In the genomic region with DNA sequence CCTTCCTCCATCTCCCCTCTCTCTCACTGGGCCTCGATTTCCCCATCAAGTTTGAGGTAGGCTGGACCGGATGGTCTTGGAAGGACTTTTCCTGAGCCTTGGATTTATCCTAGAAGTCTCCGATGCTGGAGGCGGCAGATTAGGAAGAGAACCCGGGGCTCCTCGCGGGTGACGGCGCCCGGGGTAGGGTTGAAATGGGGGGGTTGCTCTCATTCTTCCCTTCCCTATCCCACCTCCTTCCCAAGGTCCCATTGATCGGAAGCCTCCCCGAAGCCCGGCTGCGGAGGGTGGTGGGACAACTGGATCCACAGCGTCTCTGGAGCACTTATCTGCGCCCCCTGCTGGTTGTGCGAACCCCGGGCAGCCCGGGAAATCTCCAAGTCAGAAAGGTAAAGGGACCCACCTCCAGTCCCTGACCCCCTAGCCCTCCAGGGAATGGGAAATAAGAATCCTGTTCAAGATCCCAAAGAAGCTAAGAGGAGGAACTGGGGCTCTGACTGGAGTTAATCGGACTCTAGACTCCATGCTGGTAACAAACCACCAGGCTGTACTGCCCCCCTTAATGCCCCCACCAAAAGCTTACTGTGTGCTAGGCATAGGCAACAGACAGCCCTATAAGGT, we compare ENCODE assay signal across 7 cellular contexts. TPM values are rescaled to one million over a fixed set of nuclear protein-coding genes. Genes with fewer than 3 reads are reported as not detected.
DNase-seq lines count a peak whose midpoint lies in the region; ATAC-seq, FAIRE-seq and TF ChIP-seq lines count a peak whose summit lies in the region.

No MANE protein-coding gene starts in this region.

- H3K4me3 Mint-ChIP-seq in central memory CD8-positive, alpha-beta T cell = peak overlapping the region; percentile 93

- H3K27me3 Mint-ChIP-seq in central memory CD8-positive, alpha-beta T cell = no peaks in the 10 kb centered on the region

- H3K36me3 ChIP-seq in WERI-Rb-1 (peaks cover 28% of the 10 kb centered on the region), kidney epithelial cell (ENCODE audit: control insufficient read depth, insufficient read depth, low read length) (no peaks in the 10 kb centered on the region)

- H3K27ac Mint-ChIP-seq in central memory CD8-positive, alpha-beta T cell (ENCODE audit: low read depth) = peak overlapping the region; percentile 95

- H3K27me3 ChIP-seq in WERI-Rb-1 (ENCODE audit: insufficient read depth, low read depth, severe bottlenecking) (no peaks in the 10 kb centered on the region), kidney epithelial cell (ENCODE audit: control insufficient read depth, insufficient read depth, low read length) (no peaks in the 10 kb centered on the region)

- H3K36me3 Mint-ChIP-seq in central memory CD8-positive, alpha-beta T cell (ENCODE audit: insufficient read depth) = peaks cover 30% of the 10 kb centered on the region

- H3K4me3 ChIP-seq in WERI-Rb-1 (ENCODE audit: low read depth, low read length) (peak overlapping the region; percentile 98), kidney epithelial cell (ENCODE audit: low read depth, low read length) (peak overlapping the region; percentile 82)

- peak overlapping the region; percentile 63 for H3K27ac ChIP-seq in WERI-Rb-1

- no peak for ATAC-seq in central memory CD8-positive, alpha-beta T cell (replicated peaks; ENCODE audit: extremely low read depth, poor library complexity, severe bottlenecking)
- ATAC-seq in HG03457 (IDR thresholded peaks at IDR 0.05; ENCODE audit: unreplicated experiment) = no peak

- TF ChIP-seq CTCF in WERI-Rb-1 (IDR thresholded peaks at IDR 0.05; ENCODE audit: low read depth, low read length) (peak; percentile 77), kidney epithelial cell (IDR thresholded peaks at IDR 0.05; ENCODE audit: insufficient read depth, low read length, poor library complexity, severe bottlenecking) (peak; percentile 94)

- no peaks in the 10 kb centered on the region for H3K9me3 Mint-ChIP-seq in central memory CD8-positive, alpha-beta T cell

- no peak for TF ChIP-seq POLR2A in GM12892 (IDR thresholded peaks at IDR 0.05; ENCODE audit: low read depth, low read length)

- FAIRE-seq in GM12892 (lab: Jason Lieb, UNC) = peak; percentile 44

- peak; percentile 67 for DNase-seq in GM12892 (ENCODE audit: insufficient read length)
- DNase-seq in NCI-H1930 (lab: John Stamatoyannopoulos, UW) = peak; percentile 46 to 77
- DNase-seq in WERI-Rb-1 = peak; percentile 81
- DNase-seq in central memory CD8-positive, alpha-beta T cell (ENCODE audit: low spot score in 2 of 2) = peak; percentile 54 to 58
- DNase-seq in kidney epithelial cell (ENCODE audit: low read depth) = no peak
- peak; percentile 57 to 70 for DNase-seq in stimulated activated CD4-positive, alpha-beta T cell treated with anti-CD3 and anti-CD28 coated beads, Interleukin-15, amount 100 ng/mL, for 1 hour (ENCODE audit: low read depth in 1 of 2, low spot score in 1 of 2)

- no peaks in the 10 kb centered on the region for H3K9me3 ChIP-seq in WERI-Rb-1 (ENCODE audit: severe bottlenecking)

- peaks cover 19% of the 10 kb centered on the region for H3K4me1 Mint-ChIP-seq in central memory CD8-positive, alpha-beta T cell

RNA-seq across cellular contexts. Expression of a gene that starts 0.8 kb away (rescaled TPM):
- polyA plus RNA-seq in GM12892 (2012; ENCODE audit: missing spikeins) = 9.0 TPM
- 15.6 and 26.2 TPM in 2 replicates for total RNA-seq in kidney epithelial cell

RNA-seq across cellular contexts. Expression of a gene that starts 1.5 kb away (rescaled TPM):
- polyA plus RNA-seq in GM12892 (2012; ENCODE audit: missing spikeins) = 623 TPM
- total RNA-seq in kidney epithelial cell = 177 and 219 TPM in 2 replicates

RNA-seq across cellular contexts. Expression of a gene that starts 25.3 kb away (rescaled TPM):
- 12.4 TPM for polyA plus RNA-seq in GM12892 (2012; ENCODE audit: missing spikeins)
- total RNA-seq in kidney epithelial cell = 0.46 TPM in 1 of 2 replicates, not detected in the other

RNA-seq across cellular contexts. Expression of a gene that starts 37.4 kb away (rescaled TPM):
- 7.3 TPM for polyA plus RNA-seq in GM12892 (2012; ENCODE audit: missing spikeins)
- 13.0 and 15.8 TPM in 2 replicates for total RNA-seq in kidney epithelial cell

RNA-seq across cellular contexts. Expression of a gene that starts 40.0 kb away (rescaled TPM):
- not detected for polyA plus RNA-seq in GM12892 (2012; ENCODE audit: missing spikeins)
- total RNA-seq in kidney epithelial cell = not detected in 2 replicates
